ENCODE assay signal across 9 cellular contexts in genomic region chr16:88634141-88634993, GRCh38. TPM values are rescaled to one million over a fixed set of nuclear protein-coding genes. Genes with fewer than 3 reads are reported as not detected.
DNase-seq lines count a peak whose midpoint lies in the region; ATAC-seq, FAIRE-seq and TF ChIP-seq lines count a peak whose summit lies in the region.
"Had no signal": no experiment of that assay in that cellular context is flagged by ENCODE, and none has a peak within 500 bp of the region (broad histone marks: within the 10 kb centered on the region; RNA-seq: fewer than 3 reads in every experiment).

No MANE protein-coding gene starts in this region.

- CTCF ChIA-PET in HCT116 (lab: Charles Lee) = interaction anchor here (1.2 kb wide), 1 partner anchor 15 kb away, joined by 5 read pairs; no protein-coding TSS in a partner anchor
- CTCF ChIA-PET in Caco-2 (lab: Charles Lee) = no interaction called here

- POLR2A ChIA-PET in HCT116 (lab: Charles Lee) (no interaction called here), Caco-2 (lab: Charles Lee) (no interaction called here)

- no peak overlapping the region for H3K4me2 ChIP-seq in HCT116 (ENCODE audit: low read length)
- H3K4me2 ChIP-seq in astrocyte (ENCODE audit: low read length) = peak overlapping the region; percentile 81

- H3K4me1 ChIP-seq in HCT116 (ENCODE audit: control insufficient read depth in 1 of 2, insufficient read depth in 2 of 2, low read length in 2 of 2) = peaks cover 5 to 27% of the 10 kb centered on the region in 2 experiments; a peak in 2 of 4 replicates
- peaks cover 14% of the 10 kb centered on the region for H3K4me1 ChIP-seq in astrocyte (ENCODE audit: insufficient read depth, low read length)
- peaks cover 9% of the 10 kb centered on the region; the same call in 1 of the 2 replicates for H3K4me1 ChIP-seq in Caco-2

- H3K27ac Mint-ChIP-seq in astrocyte (ENCODE audit: unreplicated experiment) (peak overlapping the region; percentile 12), immature natural killer cell (peak overlapping the region; percentile 82 to 97 (median 92)), Caco-2 (ENCODE audit: unreplicated experiment) (no peak overlapping the region)

- H2AFZ ChIP-seq in HCT116 (ENCODE audit: low read depth, low read length, poor library complexity, severe bottlenecking) = no peak overlapping the region
- peak overlapping the region; percentile 47 for H2AFZ ChIP-seq in astrocyte (ENCODE audit: low read depth, low read length)

- intact Hi-C loops in HCT116 (cut with micrococcal nuclease) (no loop called here), Caco-2 (cut with micrococcal nuclease; ENCODE audit: unreplicated experiment) (no loop called here)

- BruUV-seq in HCT116 (replicated peaks; lab: Mats Ljungman, UMichigan) = no TSS peak
- no TSS peak for BruUV-seq in Caco-2 (replicated peaks; lab: Mats Ljungman, UMichigan)

- H3K27ac ChIP-seq in HCT116 (ENCODE audit: low read depth, low read length) (no peak overlapping the region), astrocyte (ENCODE audit: low read depth, low read length) (no peak overlapping the region)

- H3K4me3 Mint-ChIP-seq in astrocyte (ENCODE audit: unreplicated experiment) (peak overlapping the region; percentile 40), immature natural killer cell (peak overlapping the region; percentile 75 to 83 (median 80)), Caco-2 (ENCODE audit: unreplicated experiment) (no peak overlapping the region)

- H3K9me3 Mint-ChIP-seq in astrocyte (ENCODE audit: unreplicated experiment) = no peaks in the 10 kb centered on the region
- peaks cover 0 to 8% (median 6%) of the 10 kb centered on the region in 6 donors for H3K9me3 Mint-ChIP-seq in immature natural killer cell
- no peaks in the 10 kb centered on the region for H3K9me3 Mint-ChIP-seq in Caco-2 (ENCODE audit: unreplicated experiment)

- H3K9me2 ChIP-seq in HCT116 (ENCODE audit: insufficient read depth) = no peaks in the 10 kb centered on the region

- H3K4me1 Mint-ChIP-seq in astrocyte (ENCODE audit: low read depth, unreplicated experiment) (peaks cover 7% of the 10 kb centered on the region), immature natural killer cell (peaks cover 26 to 36% of the 10 kb centered on the region in 2 donors), Caco-2 (ENCODE audit: low read depth, unreplicated experiment) (no peaks in the 10 kb centered on the region)

- H4K20me1 ChIP-seq in HCT116 (ENCODE audit: insufficient read depth) (no peaks in the 10 kb centered on the region), astrocyte (ENCODE audit: insufficient read depth, low read length) (peaks cover 14% of the 10 kb centered on the region)

- peak; percentile 0; the same call in 1 of the 2 replicates for ATAC-seq in HCT116

- peak overlapping the region; percentile 62; the same call in 1 of the 2 replicates for H3K4me3 ChIP-seq in GM08714 (ENCODE audit: low read length)
- H3K4me3 ChIP-seq in HCT116 (replicated peaks in 1 of 2; ENCODE audit: low read depth in 1 of 2, low read length in 2 of 2) = no peak overlapping the region
- H3K4me3 ChIP-seq in astrocyte (ENCODE audit: insufficient read depth, low read depth, low read length) = peak overlapping the region; percentile 28
- H3K4me3 ChIP-seq in Caco-2 (ENCODE audit: low read depth, low read length) = no peak overlapping the region

- H3K36me3 ChIP-seq in HCT116 (ENCODE audit: control insufficient read depth in 1 of 2, insufficient read depth in 2 of 2, low read length in 2 of 2) = peaks cover 23 to 26% of the 10 kb centered on the region in 2 experiments; a peak in 3 of 4 replicates
- H3K36me3 ChIP-seq in astrocyte (ENCODE audit: insufficient read depth, low read length) = peaks cover 4% of the 10 kb centered on the region
- H3K36me3 ChIP-seq in Caco-2 (ENCODE audit: control insufficient read depth, insufficient read depth, low read length) = peaks cover 4% of the 10 kb centered on the region; the same call in 1 of the 2 replicates

- FAIRE-seq in astrocyte (lab: Jason Lieb, UNC) = no peak

- DNase-seq in HCT116 (ENCODE audit: low read depth, low spot score) = no peak
- DNase-seq in RPMI7951 (ENCODE audit: low read depth) = peak; percentile 69
- DNase-seq in astrocyte (ENCODE audit: low read depth) = no peak
- peak; percentile 79 to 82 (median 82) for DNase-seq in immature natural killer cell
- DNase-seq in stimulated activated CD8-positive, alpha-beta memory T cell treated with anti-CD3 and anti-CD28 coated beads, Interleukin-2, amount 100 ng/mL, for 1 hour (ENCODE audit: low read depth in 2 of 2) = peak; percentile 33 to 41
- no peak for DNase-seq in NCI-H187 (lab: John Stamatoyannopoulos, UW)
- no peak for DNase-seq in Caco-2

- H3K79me2 ChIP-seq in HCT116 (ENCODE audit: insufficient read depth, low read length) (no peaks in the 10 kb centered on the region), astrocyte (ENCODE audit: insufficient read depth, low read length) (no peaks in the 10 kb centered on the region)

- no peak overlapping the region for H3K9ac ChIP-seq in HCT116 (ENCODE audit: low read length)
- peak overlapping the region; percentile 8 for H3K9ac ChIP-seq in astrocyte (ENCODE audit: low read length)

- TF ChIP-seq POLR2A in HCT116 (IDR thresholded peaks at IDR 0.05; ENCODE audit: borderline replicate concordance, extremely low read depth, insufficient read depth, insufficient read length) = no peak

- TF ChIP-seq CTCF in HCT116 (IDR thresholded peaks at IDR 0.05 in 2 of 3, conservative IDR thresholded peaks at IDR 0.05 in 1 of 3; ENCODE audit: borderline replicate concordance in 1 of 3, insufficient read depth in 1 of 3, low read depth in 2 of 3, low read length in 2 of 3) (no peak), astrocyte (IDR thresholded peaks at IDR 0.05; ENCODE audit: insufficient read depth, low read depth, low read length) (no peak), Caco-2 (IDR thresholded peaks at IDR 0.05; ENCODE audit: insufficient read depth in 1 of 2, low read depth in 1 of 2, low read length in 1 of 2, severe bottlenecking in 1 of 2, unreplicated experiment in 1 of 2) (no peak)

- RAD21 ChIA-PET in HCT116 (lab: Charles Lee; ENCODE audit: low non-redundant PET in 1 of 2, low total read pairs in 2 of 2, uncharacterized antibody in 2 of 2, unreplicated experiment in 2 of 2) = no interaction called here

- TF ChIP-seq RAD21 in HCT116 (IDR thresholded peaks at IDR 0.05; ENCODE audit: low read depth) = no peak

- H3K9me3 ChIP-seq in HCT116 (ENCODE audit: control insufficient read depth in 1 of 2, insufficient read depth in 1 of 2, low read depth in 1 of 2, low read length in 2 of 2) (no peaks in the 10 kb centered on the region), astrocyte (ENCODE audit: insufficient read depth, low read depth, low read length) (no peaks in the 10 kb centered on the region), Caco-2 (no peaks in the 10 kb centered on the region)

- H3K27me3 Mint-ChIP-seq in astrocyte (ENCODE audit: low read depth, unreplicated experiment) (peaks cover 7% of the 10 kb centered on the region), immature natural killer cell (ENCODE audit: low read depth in 3 of 3) (peaks cover 27 to 42% (median 32%) of the 10 kb centered on the region in 3 donors), Caco-2 (ENCODE audit: insufficient read depth, unreplicated experiment) (no peaks in the 10 kb centered on the region)

- H3K27me3 ChIP-seq in HCT116 (ENCODE audit: insufficient read depth, low read length) (no peaks in the 10 kb centered on the region), astrocyte (ENCODE audit: insufficient read depth, low read length) (peaks cover 7% of the 10 kb centered on the region), Caco-2 (replicated peaks; ENCODE audit: control insufficient read depth, insufficient read depth, low read length) (no peaks in the 10 kb centered on the region)

- peaks cover 9% of the 10 kb centered on the region for H3K36me3 Mint-ChIP-seq in astrocyte (ENCODE audit: low read depth, unreplicated experiment)
- peaks cover 4 to 7% (median 4%) of the 10 kb centered on the region in 3 donors for H3K36me3 Mint-ChIP-seq in immature natural killer cell
- peaks cover 87% of the 10 kb centered on the region for H3K36me3 Mint-ChIP-seq in Caco-2 (ENCODE audit: insufficient read depth, unreplicated experiment)

TF ChIP-seq in HCT116, 20 proteins besides CTCF, POLR2A, EP300 and RAD21:
- TF ChIP-seq POLR2AphosphoS5 (IDR thresholded peaks at IDR 0.05; ENCODE audit: low read depth, low read length) (no peak), CBX3 (IDR thresholded peaks at IDR 0.05; ENCODE audit: low read depth) (no peak), EGR1 (IDR thresholded peaks at IDR 0.05; ENCODE audit: low read depth) (no peak), ELF1 (IDR thresholded peaks at IDR 0.05; ENCODE audit: borderline replicate concordance, low read depth) (no peak)

RNA-seq across cellular contexts. Expression of gene IL17C, which starts 4.0 kb away (rescaled TPM):
- not detected for total RNA-seq in HCT116 (2021; ENCODE audit: unreplicated experiment)
- polyA plus RNA-seq in HCT116 (2012) = 0.20 TPM in 1 of 2 replicates, not detected in the other
- total RNA-seq in RPMI7951 (2014; rRNA removed; shearing (Covaris generic)) = not detected in 2 replicates
- total RNA-seq in astrocyte = 0.36 TPM in 1 of 2 replicates, not detected in the other
- under 1 TPM in 2 of 3 donors, not detected in 1; 0.64 to 0.80 TPM for polyA plus RNA-seq in immature natural killer cell
- total RNA-seq in Caco-2 (2022) = not detected in 2 replicates
- total RNA-seq: M059J had no signal

RNA-seq across cellular contexts. Expression of gene CYBA, which starts 16.5 kb away (rescaled TPM):
- total RNA-seq in HCT116 (2021; ENCODE audit: unreplicated experiment) = 321 TPM
- 329 and 359 TPM in 2 replicates for polyA plus RNA-seq in HCT116 (2012)
- total RNA-seq in RPMI7951 (2014; rRNA removed; shearing (Covaris generic)) = 30.9 and 40.5 TPM in 2 replicates
- 236 and 284 TPM in 2 replicates for total RNA-seq in astrocyte
- polyA plus RNA-seq in immature natural killer cell = 1,000 to 10,000 TPM; 2,079 to 2,787 (median 2,690) TPM
- 351 and 377 TPM in 2 replicates for total RNA-seq in Caco-2 (2022)
- total RNA-seq: M059J had no signal

RNA-seq across cellular contexts. Expression of gene MVD, which starts 28.5 kb away (rescaled TPM):
- 119 TPM for total RNA-seq in HCT116 (2021; ENCODE audit: unreplicated experiment)
- 97.0 and 141 TPM in 2 replicates for polyA plus RNA-seq in HCT116 (2012)
- total RNA-seq in RPMI7951 (2014; rRNA removed; shearing (Covaris generic)) = 27.8 and 31.3 TPM in 2 replicates
- 50.3 and 63.9 TPM in 2 replicates for total RNA-seq in astrocyte
- 10 to 100 TPM; 79.4 to 96.6 (median 87.6) TPM for polyA plus RNA-seq in immature natural killer cell
- 127 and 141 TPM in 2 replicates for total RNA-seq in Caco-2 (2022)

RNA-seq across cellular contexts. Expression of gene SNAI3, which starts 51.9 kb away (rescaled TPM):
- total RNA-seq in HCT116 (2021; ENCODE audit: unreplicated experiment) (2.2 TPM), astrocyte (0.22 and 0.48 TPM in 2 replicates), Caco-2 (2022) (3.5 TPM in 2 replicates)
- 1.8 and 2.3 TPM in 2 replicates for polyA plus RNA-seq in HCT116 (2012)
- total RNA-seq in RPMI7951 (2014; rRNA removed; shearing (Covaris generic)) = not detected in 2 replicates
- polyA plus RNA-seq in immature natural killer cell = 10 to 100 TPM in 2 of 3 donors, 1 to 10 TPM in 1; 9.0 to 12.4 (median 11.7) TPM
- total RNA-seq: M059J had no signal

Comparison
In these comparisons a context has a peak if more than half of its experiments do, and no peak if none do; other contexts are left out.
1. H3K4me3 ChIP-seq: peak in GM08714 (single experiment) and astrocyte (single experiment); none in HCT116 (0 of 2) and Caco-2 (single experiment).
2. DNase-seq: peak in RPMI7951 (single experiment), immature natural killer cell (3 of 3) and stimulated activated CD8-positive, alpha-beta memory T cell treated with anti-CD3 and anti-CD28 coated beads, Interleukin-2, amount 100 ng/mL, for 1 hour (2 of 2); none in HCT116 (single experiment), astrocyte (single experiment), NCI-H187 (0 of 2) and Caco-2 (0 of 2).